ENCODE assay signal across 7 cellular contexts in the genomic region with DNA sequence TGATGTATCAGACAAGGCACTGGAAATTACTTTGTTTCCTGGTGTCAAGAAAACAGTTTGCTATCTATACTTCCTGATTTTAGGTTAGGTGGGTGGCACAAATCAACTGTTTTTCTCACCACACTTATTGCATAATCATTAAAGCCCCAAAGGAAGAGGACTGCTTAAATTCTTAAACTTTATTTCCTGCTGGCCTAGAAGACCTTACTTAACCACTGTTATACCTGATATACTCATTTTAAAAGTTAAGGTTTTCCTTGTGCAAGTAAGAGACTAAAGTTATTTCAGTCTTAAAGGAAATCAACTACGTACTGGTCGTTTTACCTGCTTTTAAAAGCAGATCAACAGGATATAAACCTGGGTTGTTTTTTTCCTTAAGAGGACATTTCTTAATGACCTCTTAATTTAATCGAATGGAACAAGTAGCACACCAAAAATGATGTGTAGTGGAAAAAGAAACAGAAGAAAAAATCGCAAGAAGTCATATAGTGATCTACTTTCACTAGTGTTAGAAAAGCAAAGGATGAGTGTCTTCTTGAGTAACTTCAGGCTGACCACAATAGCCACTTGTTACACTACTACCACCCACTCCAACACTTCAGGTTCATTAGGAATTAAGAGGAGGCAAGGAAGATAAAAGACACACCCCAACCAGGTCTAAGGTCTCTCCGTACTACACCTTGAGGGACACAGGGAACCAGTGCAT. TPM values are rescaled to one million over a fixed set of nuclear protein-coding genes. Genes with fewer than 3 reads are reported as not detected.
A peak's percentile ranks its signal among the peaks of the same experiment; 100 is the strongest.
DNase-seq lines count a peak whose midpoint lies in the region; ATAC-seq and TF ChIP-seq lines count a peak whose summit lies in the region.

No MANE protein-coding gene starts in this region.

- no peak for TF ChIP-seq POLR2A in lower leg skin (IDR thresholded peaks at IDR 0.05)
- no peak for TF ChIP-seq POLR2A in tibial nerve (IDR thresholded peaks at IDR 0.05)

- no peaks in the 10 kb centered on the region for H3K9me2 ChIP-seq in OCI-LY1 (ENCODE audit: low read depth, low read length)

- peaks cover 59% of the 10 kb centered on the region for H3K79me2 ChIP-seq in OCI-LY1 (ENCODE audit: insufficient read depth, low read length)

- H3K9me3 ChIP-seq in OCI-LY1 (ENCODE audit: low read length) (no peaks in the 10 kb centered on the region), tibial nerve (no peaks in the 10 kb centered on the region)

- H3K27ac ChIP-seq in OCI-LY1 (ENCODE audit: low read depth, low read length, poor library complexity, severe bottlenecking) (peak overlapping the region; percentile 72), tibial nerve (peak overlapping the region; percentile 80 to 88 (median 84))

- H3K9ac ChIP-seq in OCI-LY1 (ENCODE audit: low read length) = peak overlapping the region; percentile 99

- no peak for TF ChIP-seq CTCF in OCI-LY1 (IDR thresholded peaks at IDR 0.05; ENCODE audit: low read length)
- no peak for TF ChIP-seq CTCF in lower leg skin (IDR thresholded peaks at IDR 0.05)
- no peak for TF ChIP-seq CTCF in tibial nerve (IDR thresholded peaks at IDR 0.05)

- H3K36me3 ChIP-seq in OCI-LY1 (ENCODE audit: insufficient read depth, low read length) = peaks cover 10% of the 10 kb centered on the region; the same call in 1 of the 2 replicates
- no peaks in the 10 kb centered on the region for H3K36me3 ChIP-seq in tibial nerve

- peak; percentile 24 for ATAC-seq in GM19351 (IDR thresholded peaks at IDR 0.05; ENCODE audit: unreplicated experiment)
- ATAC-seq in HG03097 (IDR thresholded peaks at IDR 0.05; ENCODE audit: low FRiP score, unreplicated experiment) = no peak
- no peak for ATAC-seq in HG02571 (IDR thresholded peaks at IDR 0.05; ENCODE audit: unreplicated experiment)

- TF ChIP-seq EP300 in tibial nerve (IDR thresholded peaks at IDR 0.05) = no peak

- peak; percentile 21 for DNase-seq in central memory CD4-positive, alpha-beta T cell
- no peak for DNase-seq in lower leg skin (ENCODE audit: low spot score in 2 of 2)
- DNase-seq in tibial nerve (ENCODE audit: low spot score in 2 of 2) = no peak

- no peak overlapping the region for H2AFZ ChIP-seq in OCI-LY1 (ENCODE audit: low read length)

- H3K4me1 ChIP-seq in OCI-LY1 (ENCODE audit: insufficient read depth, low read length, severe bottlenecking) = peaks cover 83% of the 10 kb centered on the region
- peaks cover 0 to 43% (median 13%) of the 10 kb centered on the region in 4 donors for H3K4me1 ChIP-seq in tibial nerve

- H4K20me1 ChIP-seq in OCI-LY1 (ENCODE audit: insufficient read depth, low read length) = no peaks in the 10 kb centered on the region

- H3K27me3 ChIP-seq in OCI-LY1 (ENCODE audit: insufficient read depth, low read length) = no peaks in the 10 kb centered on the region
- no peaks in the 10 kb centered on the region for H3K27me3 ChIP-seq in tibial nerve

- 3 to 4% methylated on average over 5 of the region's 5 CpGs for WGBS in lower leg skin, 2 donors
- 7 to 9% methylated on average over 5 of the region's 5 CpGs for WGBS in tibial nerve, 2 donors

- H3F3A ChIP-seq in OCI-LY1 (ENCODE audit: insufficient read depth, low read length) = peaks cover 13% of the 10 kb centered on the region

- peak overlapping the region; percentile 87 for H3K4me2 ChIP-seq in OCI-LY1 (ENCODE audit: low read length)

- peak overlapping the region; percentile 100 for H3K4me3 ChIP-seq in OCI-LY1 (ENCODE audit: low read depth, low read length, poor library complexity, severe bottlenecking)
- H3K4me3 ChIP-seq in lower leg skin (ENCODE audit: low read depth, poor library complexity, severe bottlenecking) = peak overlapping the region; percentile 93
- H3K4me3 ChIP-seq in tibial nerve = peak overlapping the region; percentile 72 to 94 (median 82)

- intact Hi-C loops in lower leg skin (cut with DNase I; ENCODE audit: low total_unique reads) = no loop called here

RNA-seq across cellular contexts. Expression of a gene that starts 1.0 kb away (rescaled TPM):
- total RNA-seq in lower leg skin (100 to 1,000 TPM in 3 of 4 donors, 10 to 100 TPM in 1; 89.3 to 122 (median 107) TPM), tibial nerve (10 to 100 TPM; 48.3 to 84.6 (median 61.7) TPM)
